ENCODE assay signal across 2 cellular contexts in the genomic region with DNA sequence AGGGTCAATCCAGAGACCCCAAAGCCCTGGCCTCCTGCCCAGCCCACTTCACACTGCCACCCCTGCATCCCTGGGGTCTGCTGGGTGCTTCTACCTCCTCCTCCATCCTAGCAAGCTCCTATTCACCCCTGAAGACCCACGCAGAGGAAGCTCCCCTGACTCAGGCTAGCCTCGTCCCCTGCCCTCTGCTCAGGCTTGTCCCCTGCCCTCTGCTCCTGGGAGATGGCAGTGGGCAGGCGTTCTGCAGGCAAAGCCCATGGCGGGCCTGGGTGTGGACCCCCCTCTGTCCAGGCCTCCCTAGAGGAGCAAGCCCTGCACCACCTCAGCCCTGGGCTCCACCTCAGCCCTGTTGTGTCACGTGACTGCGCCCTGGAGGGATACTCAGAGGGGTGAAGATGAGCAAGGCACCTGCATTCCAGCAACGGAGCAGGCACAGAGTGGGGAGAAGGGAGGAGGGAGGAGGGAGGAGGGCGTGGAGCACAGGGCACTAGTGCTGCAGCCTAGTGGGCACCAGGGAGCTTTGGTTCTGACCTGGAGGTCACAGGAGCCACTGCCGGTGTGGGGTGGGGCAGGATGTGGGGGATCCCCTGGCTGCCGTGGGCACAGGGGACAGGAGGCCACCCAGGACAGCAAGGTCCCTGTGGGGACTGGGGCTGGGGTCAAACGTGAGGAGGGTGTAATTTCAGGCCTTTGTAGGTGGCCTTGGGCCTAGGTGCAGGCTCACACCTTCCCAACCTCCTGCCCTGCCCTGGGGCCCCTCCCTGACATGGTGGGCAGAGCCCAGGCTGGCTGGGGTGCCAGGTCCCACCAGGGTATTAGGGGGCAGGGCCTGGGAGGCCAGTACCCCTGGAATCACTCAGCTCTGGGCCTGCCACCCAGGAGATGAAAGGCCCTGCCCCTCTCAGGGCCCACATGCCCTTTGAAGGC.
TF ChIP-seq lines count a peak whose summit lies in the region.

No MANE protein-coding gene starts in this region.

TF ChIP-seq in A549, 52 proteins besides CTCF, POLR2A, EP300 and RAD21:
- TF ChIP-seq FOSB (CRISPR knock-in tag; IDR thresholded peaks at IDR 0.05) (no peak), NFE2L2 (conservative IDR thresholded peaks at IDR 0.05; ENCODE audit: low read length) (no peak), TFCP2L1 (CRISPR knock-in tag; IDR thresholded peaks at IDR 0.05) (no peak), BHLHE40 (IDR thresholded peaks at IDR 0.05; ENCODE audit: low read depth, low read length) (no peak), HOXB5 (CRISPR knock-in tag; IDR thresholded peaks at IDR 0.05) (no peak)
- TF ChIP-seq, protein P1, sequence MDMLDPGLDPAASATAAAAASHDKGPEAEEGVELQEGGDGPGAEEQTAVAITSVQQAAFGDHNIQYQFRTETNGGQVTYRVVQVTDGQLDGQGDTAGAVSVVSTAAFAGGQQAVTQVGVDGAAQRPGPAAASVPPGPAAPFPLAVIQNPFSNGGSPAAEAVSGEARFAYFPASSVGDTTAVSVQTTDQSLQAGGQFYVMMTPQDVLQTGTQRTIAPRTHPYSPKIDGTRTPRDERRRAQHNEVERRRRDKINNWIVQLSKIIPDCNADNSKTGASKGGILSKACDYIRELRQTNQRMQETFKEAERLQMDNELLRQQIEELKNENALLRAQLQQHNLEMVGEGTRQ (IDR thresholded peaks at IDR 0.05) = peak; percentile 72

TF ChIP-seq in GM12878, 131 proteins besides CTCF, POLR2A, EP300 and RAD21:
- no peak for TF ChIP-seq SMAD5 (IDR thresholded peaks at IDR 0.05; ENCODE audit: low read depth)
- TF ChIP-seq NR2F1 (conservative IDR thresholded peaks at IDR 0.05) = 0 out of 2 replicates have a peak, but pooled peaks have one; percentile 10
- peak; percentile 61; the same call in 1 of the 2 replicates for TF ChIP-seq NFXL1 (IDR thresholded peaks at IDR 0.05; ENCODE audit: borderline replicate concordance)
- peak; percentile 71 for TF ChIP-seq RAD51 (IDR thresholded peaks at IDR 0.05)
- TF ChIP-seq, protein P2, sequence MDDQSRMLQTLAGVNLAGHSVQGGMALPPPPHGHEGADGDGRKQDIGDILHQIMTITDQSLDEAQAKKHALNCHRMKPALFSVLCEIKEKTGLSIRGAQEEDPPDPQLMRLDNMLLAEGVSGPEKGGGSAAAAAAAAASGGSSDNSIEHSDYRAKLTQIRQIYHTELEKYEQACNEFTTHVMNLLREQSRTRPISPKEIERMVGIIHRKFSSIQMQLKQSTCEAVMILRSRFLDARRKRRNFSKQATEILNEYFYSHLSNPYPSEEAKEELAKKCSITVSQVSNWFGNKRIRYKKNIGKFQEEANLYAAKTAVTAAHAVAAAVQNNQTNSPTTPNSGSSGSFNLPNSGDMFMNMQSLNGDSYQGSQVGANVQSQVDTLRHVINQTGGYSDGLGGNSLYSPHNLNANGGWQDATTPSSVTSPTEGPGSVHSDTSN (IDR thresholded peaks at IDR 0.05; ENCODE audit: insufficient replicate concordance, low read depth, low read length) = no peak
- TF ChIP-seq JUNB (IDR thresholded peaks at IDR 0.05) = no peak
- no peak for TF ChIP-seq ASH2L (IDR thresholded peaks at IDR 0.05; ENCODE audit: borderline replicate concordance, low read depth)
- TF ChIP-seq, protein P3, sequence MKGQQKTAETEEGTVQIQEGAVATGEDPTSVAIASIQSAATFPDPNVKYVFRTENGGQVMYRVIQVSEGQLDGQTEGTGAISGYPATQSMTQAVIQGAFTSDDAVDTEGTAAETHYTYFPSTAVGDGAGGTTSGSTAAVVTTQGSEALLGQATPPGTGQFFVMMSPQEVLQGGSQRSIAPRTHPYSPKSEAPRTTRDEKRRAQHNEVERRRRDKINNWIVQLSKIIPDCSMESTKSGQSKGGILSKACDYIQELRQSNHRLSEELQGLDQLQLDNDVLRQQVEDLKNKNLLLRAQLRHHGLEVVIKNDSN (IDR thresholded peaks at IDR 0.05; ENCODE audit: borderline replicate concordance, extremely low read length, insufficient read depth, low read depth, low read length) = peak; percentile 73
- TF ChIP-seq BHLHE40 (IDR thresholded peaks at IDR 0.05; ENCODE audit: borderline replicate concordance in 1 of 2, low read depth in 2 of 2, low read length in 1 of 2) = peak in 1 of 2 experiments; percentile 59; a peak in 2 of 4 replicates
- no peak for TF ChIP-seq CHD4 (IDR thresholded peaks at IDR 0.05)
